In genomic region chr17:60579551-60579950, GRCh38 we compare ENCODE assay signal across 22 cellular contexts. TPM values are rescaled to one million over a fixed set of nuclear protein-coding genes. Genes with fewer than 3 reads are reported as not detected.
DNase-seq lines count a peak whose midpoint lies in the region; ATAC-seq and TF ChIP-seq lines count a peak whose summit lies in the region.
"Had no signal": no experiment of that assay in that cellular context is flagged by ENCODE, and none has a peak within 500 bp of the region (broad histone marks: within the 10 kb centered on the region; RNA-seq: fewer than 3 reads in every experiment).

No MANE protein-coding gene starts in this region.

- H3K27me3 ChIP-seq in adrenal gland (no peaks in the 10 kb centered on the region), lower lobe of right lung (ENCODE audit: low read depth) (no peaks in the 10 kb centered on the region)
- H3K27me3 ChIP-seq: BE2C; BLaER1 treated with 17β-estradiol and CSF1 and Interleukin-3, amounts not matched to agents 10 nM and 100 nM had no signal

- H3K36me3 ChIP-seq in adrenal gland (replicated peaks in 1 of 2) (no peaks in the 10 kb centered on the region), lower lobe of right lung (no peaks in the 10 kb centered on the region)
- H3K36me3 ChIP-seq: BE2C; BLaER1 treated with 17β-estradiol and CSF1 and Interleukin-3, amounts not matched to agents 10 nM and 100 nM had no signal

- H3K9me3 Mint-ChIP-seq in mesothelial cell of epicardium (peaks cover 4% of the 10 kb centered on the region), HFFc6 (no peaks in the 10 kb centered on the region)
- H3K9me3 Mint-ChIP-seq: CD4-positive, alpha-beta memory T cell had no signal

- intact Hi-C loops in adrenal gland (cut with DNase I) = loop anchor here in 1 of 2 donors (10.0 kb wide), 1 partner anchor 55 kb away; no protein-coding TSS in a partner anchor
- intact Hi-C loops in lower lobe of right lung (cut with DNase I) = no loop called here

- TF ChIP-seq CTCF in adrenal gland (IDR thresholded peaks at IDR 0.05) (no peak), lower lobe of right lung (IDR thresholded peaks at IDR 0.05) (no peak), mesothelial cell of epicardium (IDR thresholded peaks at IDR 0.05; ENCODE audit: unreplicated experiment) (no peak), HFFc6 (IDR thresholded peaks at IDR 0.05) (no peak)

- H3K9me3 ChIP-seq in adrenal gland (replicated peaks in 1 of 3) (no peaks in the 10 kb centered on the region), lower lobe of right lung (no peaks in the 10 kb centered on the region)
- H3K9me3 ChIP-seq: A549; BE2C; BLaER1 treated with 17β-estradiol and CSF1 and Interleukin-3, amounts not matched to agents 10 nM and 100 nM had no signal

- H3K27me3 Mint-ChIP-seq in mesothelial cell of epicardium (ENCODE audit: low read depth) (no peaks in the 10 kb centered on the region), HFFc6 (ENCODE audit: insufficient read depth) (peaks cover 7% of the 10 kb centered on the region)

- DNase-seq in NCI-H146 (lab: John Stamatoyannopoulos, UW) = peak; percentile 49
- DNase-seq in adrenal gland = no peak
- no peak for DNase-seq in lower lobe of right lung
- no peak for DNase-seq in mesothelial cell of epicardium (ENCODE audit: low spot score in 2 of 2, unreplicated experiment in 2 of 2)
- DNase-seq in germinal center (ENCODE audit: low spot score) = no peak
- no peak for DNase-seq in mesenteric fat pad (ENCODE audit: low spot score)
- DNase-seq in HFFc6 = no peak
- DNase-seq: 8988T; ACHN; AML-193; BE2C; Calu3; CD4-positive, alpha-beta memory T cell; COR-L47; DMS53; DMS79 treated with DMSO at 0.1 percent for 48 hours; GF-D8; H7 had no signal

- no peak for ATAC-seq in lower lobe of right lung
- ATAC-seq in GM19351 (IDR thresholded peaks at IDR 0.05; ENCODE audit: unreplicated experiment) = no peak
- ATAC-seq: A549 had no signal

- H3K27ac ChIP-seq in adrenal gland (peak overlapping the region in 3 of 5 donors; percentile 51 to 80 (median 64)), lower lobe of right lung (peak overlapping the region; percentile 18)
- H3K27ac ChIP-seq: A549; BLaER1 treated with 17β-estradiol and CSF1 and Interleukin-3, amounts not matched to agents 10 nM and 100 nM; GM23248 had no signal

- peak overlapping the region; percentile 12 for H3K27ac Mint-ChIP-seq in mesothelial cell of epicardium
- no peak overlapping the region for H3K27ac Mint-ChIP-seq in HFFc6
- H3K27ac Mint-ChIP-seq: CD4-positive, alpha-beta memory T cell had no signal

- peaks cover 8 to 32% of the 10 kb centered on the region in 2 donors for H3K4me1 ChIP-seq in adrenal gland (replicated peaks in 1 of 2)
- H3K4me1 ChIP-seq in lower lobe of right lung = peaks cover 32% of the 10 kb centered on the region
- H3K4me1 ChIP-seq: A549, BE2C had no signal

- WGBS in adrenal gland, 4 donors = 61 to 74% (median 64%) methylated on average over 4 of the region's 4 CpGs

- H3K4me3 Mint-ChIP-seq in mesothelial cell of epicardium (no peak overlapping the region), HFFc6 (no peak overlapping the region)
- H3K4me3 Mint-ChIP-seq: CD4-positive, alpha-beta memory T cell had no signal

- H3K36me3 Mint-ChIP-seq in mesothelial cell of epicardium (no peaks in the 10 kb centered on the region), HFFc6 (ENCODE audit: low read depth) (no peaks in the 10 kb centered on the region)
- H3K36me3 Mint-ChIP-seq: CD4-positive, alpha-beta memory T cell had no signal

- peaks cover 18% of the 10 kb centered on the region for H3K4me1 Mint-ChIP-seq in mesothelial cell of epicardium
- peaks cover 16% of the 10 kb centered on the region for H3K4me1 Mint-ChIP-seq in HFFc6 (ENCODE audit: low read depth)

- H3K4me3 ChIP-seq in adrenal gland = no peak overlapping the region
- no peak overlapping the region for H3K4me3 ChIP-seq in lower lobe of right lung
- H3K4me3 ChIP-seq: A549; BLaER1 treated with 17β-estradiol and CSF1 and Interleukin-3, amounts not matched to agents 10 nM and 100 nM; GM23248 had no signal

- TF ChIP-seq POLR2A in adrenal gland (IDR thresholded peaks at IDR 0.05) = no peak

RNA-seq across cellular contexts. Expression of gene PPM1D, which starts 20.4 kb away (rescaled TPM):
- total RNA-seq in adrenal gland (10 to 100 TPM in 5 of 8 donors, 1 to 10 TPM in 3; 3.4 to 16.3 (median 11.5) TPM), lower lobe of right lung (21.3 TPM), mesothelial cell of epicardium (26.4 to 28.9 TPM (median 26.7 TPM) in 3 replicates), mesenteric fat pad (16.7 TPM)
- 1 to 10 TPM; 3.4 to 8.5 (median 3.7) TPM for polyA plus RNA-seq in adrenal gland
- total RNA-seq in HFFc6 (2021; fragmentation: NEBNext Ultra II Directional; extraction: Animal tissue kit (Norgen Biotek cat#: 25700)) = 10 to 100 TPM; 13.3 to 14.2 (median 13.5) TPM

RNA-seq across cellular contexts. Expression of gene APPBP2, which starts 53.5 kb away (rescaled TPM):
- total RNA-seq in adrenal gland = 10 to 100 TPM; 18.8 to 63.4 (median 41.3) TPM
- polyA plus RNA-seq in adrenal gland = 10 to 100 TPM in 1 of 3 donors, 1 to 10 TPM in 2; 5.5 to 36.8 (median 6.8) TPM
- total RNA-seq in lower lobe of right lung = 49.4 TPM
- 65.5 to 75.6 TPM (median 65.5 TPM) in 3 replicates for total RNA-seq in mesothelial cell of epicardium
- total RNA-seq in mesenteric fat pad = 45.8 TPM
- total RNA-seq in HFFc6 (2021; fragmentation: NEBNext Ultra II Directional; extraction: Animal tissue kit (Norgen Biotek cat#: 25700)) = 10 to 100 TPM; 51.5 to 65.9 (median 58.8) TPM
